8 cellular contexts compared by ENCODE assay signal in the genomic region with DNA sequence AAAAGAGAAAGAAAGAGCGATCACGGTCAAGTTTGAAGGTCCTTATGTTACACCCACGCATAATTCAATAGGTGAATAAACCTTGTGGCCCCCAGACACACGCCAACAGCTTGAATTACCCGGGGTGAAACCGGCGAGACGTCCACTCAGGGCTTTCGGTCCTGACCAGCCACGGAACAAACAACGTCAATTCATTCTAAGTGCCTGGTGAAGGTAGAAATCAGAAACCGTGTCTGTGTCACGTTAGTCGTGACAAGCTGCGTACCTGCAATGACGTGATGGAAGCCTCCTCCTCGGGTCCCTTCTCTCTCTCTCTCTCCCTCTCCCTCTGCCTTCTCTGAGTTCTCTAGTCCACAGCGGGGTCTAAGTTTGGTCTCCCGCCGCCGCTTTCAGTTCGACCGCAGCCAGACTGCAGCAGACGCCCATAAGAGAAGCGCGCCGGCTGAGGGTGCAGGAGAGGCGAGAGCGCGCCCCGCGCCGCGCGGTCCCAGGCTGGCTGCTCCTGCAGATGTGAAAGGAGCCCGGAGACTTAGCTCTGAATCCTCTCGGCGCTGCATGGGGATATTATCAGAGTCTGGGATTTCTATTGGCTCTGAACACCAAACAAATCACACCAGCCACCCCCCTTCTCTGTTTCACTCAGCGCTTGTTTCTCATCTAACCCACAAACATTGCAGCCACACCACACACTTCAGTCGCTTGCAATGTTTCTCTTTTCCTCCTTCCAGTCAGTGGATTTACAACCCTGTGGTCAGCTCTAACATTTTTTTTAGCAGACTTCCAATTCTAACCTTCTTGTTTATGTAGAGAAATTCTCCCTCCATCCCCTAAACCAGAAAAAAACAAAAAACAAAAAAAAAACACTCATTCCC. TPM values are rescaled to one million over a fixed set of nuclear protein-coding genes. Genes with fewer than 3 reads are reported as not detected.
A peak's percentile ranks its signal among the peaks of the same experiment; 100 is the strongest.
DNase-seq lines count a peak whose midpoint lies in the region; ATAC-seq and TF ChIP-seq lines count a peak whose summit lies in the region.

A gene (minus strand): TSS at position 537 of the 872 bp plus-strand sequence. CDS start 118,680 bp downstream, outside the sequence.

- H3K27ac ChIP-seq in cardiac muscle cell (no peak within 1 kb of the TSS), right atrium auricular region (no peak within 1 kb of the TSS)

- H3K4me3 Mint-ChIP-seq in activated T-helper 17 cell treated with anti-CD3 and anti-CD28 coated beads, Interleukin-2, amount 50 U/mL, for 72 hours: peak within 1 kb of the TSS; percentile 99
- peak within 1 kb of the TSS; percentile 95 for H3K4me3 Mint-ChIP-seq in type B pancreatic cell

- H3K4me1 ChIP-seq in cardiac muscle cell (ENCODE audit: low read depth): peaks cover 28% of the 10 kb centered on the region
- no peaks in the 10 kb centered on the region for H3K4me1 ChIP-seq in right atrium auricular region
- H3K4me1 ChIP-seq in neuron (ENCODE audit: insufficient read depth, low read length): peaks cover 16% of the 10 kb centered on the region

- no peaks in the 10 kb centered on the region for H3K27me3 ChIP-seq in cardiac muscle cell
- peaks cover 0 to 3% of the 10 kb centered on the region in 2 donors for H3K27me3 ChIP-seq in right atrium auricular region
- H3K27me3 ChIP-seq in neuron (ENCODE audit: insufficient read depth, low read length): peaks cover 13% of the 10 kb centered on the region

- DNase-seq in cardiac muscle cell (ENCODE audit: low read depth in 1 of 2, low spot score in 1 of 2) (peak; percentile 58 to 86), right atrium auricular region (ENCODE audit: low spot score) (no peak), NCI-H226 (peak; percentile 47), fibroblast of villous mesenchyme (ENCODE audit: low read depth) (peak; percentile 93), type B pancreatic cell (ENCODE audit: extremely low spot score, unreplicated experiment) (peak; percentile 72)

- peak within 1 kb of the TSS; percentile 52 for H2AFZ ChIP-seq in neuron (ENCODE audit: low read depth, low read length)

- H3K36me3 Mint-ChIP-seq in activated T-helper 17 cell treated with anti-CD3 and anti-CD28 coated beads, Interleukin-2, amount 50 U/mL, for 72 hours (ENCODE audit: low read depth): no peaks in the 10 kb centered on the region
- no peaks in the 10 kb centered on the region for H3K36me3 Mint-ChIP-seq in type B pancreatic cell

- no peaks in the 10 kb centered on the region for H3K9me3 Mint-ChIP-seq in activated T-helper 17 cell treated with anti-CD3 and anti-CD28 coated beads, Interleukin-2, amount 50 U/mL, for 72 hours
- no peaks in the 10 kb centered on the region for H3K9me3 Mint-ChIP-seq in type B pancreatic cell

- H3K4me1 Mint-ChIP-seq in activated T-helper 17 cell treated with anti-CD3 and anti-CD28 coated beads, Interleukin-2, amount 50 U/mL, for 72 hours: peaks cover 28% of the 10 kb centered on the region
- peaks cover 17% of the 10 kb centered on the region for H3K4me1 Mint-ChIP-seq in type B pancreatic cell (ENCODE audit: unreplicated experiment)

- H3K27ac Mint-ChIP-seq in activated T-helper 17 cell treated with anti-CD3 and anti-CD28 coated beads, Interleukin-2, amount 50 U/mL, for 72 hours: peak within 1 kb of the TSS; percentile 99
- H3K27ac Mint-ChIP-seq in type B pancreatic cell: peak within 1 kb of the TSS; percentile 22

- H3K4me3 ChIP-seq in cardiac muscle cell (peak within 1 kb of the TSS; percentile 74), right atrium auricular region (peak within 1 kb of the TSS in 1 of 2 donors; percentile 46), fibroblast of villous mesenchyme (ENCODE audit: low read depth, low read length) (peak within 1 kb of the TSS; percentile 65), neuron (ENCODE audit: low read length) (peak within 1 kb of the TSS; percentile 49)

- no peaks in the 10 kb centered on the region for H3K27me3 Mint-ChIP-seq in activated T-helper 17 cell treated with anti-CD3 and anti-CD28 coated beads, Interleukin-2, amount 50 U/mL, for 72 hours
- H3K27me3 Mint-ChIP-seq in type B pancreatic cell: peaks cover 71% of the 10 kb centered on the region

- TF ChIP-seq CTCF in cardiac muscle cell (IDR thresholded peaks at IDR 0.05; ENCODE audit: low read depth, low read length) (no peak), right atrium auricular region (IDR thresholded peaks at IDR 0.05) (no peak), fibroblast of villous mesenchyme (IDR thresholded peaks at IDR 0.05; ENCODE audit: insufficient read depth, low read depth, low read length) (no peak), type B pancreatic cell (conservative IDR thresholded peaks at IDR 0.05) (no peak)

- H3K9me3 ChIP-seq in cardiac muscle cell (ENCODE audit: low read depth): no peaks in the 10 kb centered on the region
- no peaks in the 10 kb centered on the region for H3K9me3 ChIP-seq in right atrium auricular region
- no peaks in the 10 kb centered on the region for H3K9me3 ChIP-seq in neuron (ENCODE audit: low read length)

- ATAC-seq in HG02970 (IDR thresholded peaks at IDR 0.05; ENCODE audit: low FRiP score, unreplicated experiment): peak; percentile 83
- ATAC-seq in activated T-helper 17 cell treated with anti-CD3 and anti-CD28 coated beads, Interleukin-2, amount 50 U/mL, for 72 hours (replicated peaks): peak; percentile 81

- H3K36me3 ChIP-seq in cardiac muscle cell (no peaks in the 10 kb centered on the region), right atrium auricular region (no peaks in the 10 kb centered on the region), neuron (ENCODE audit: insufficient read depth, low read length) (no peaks in the 10 kb centered on the region)

RNA-seq across cellular contexts. Expression of the gene that starts here (rescaled TPM):
- total RNA-seq in cardiac muscle cell (10.5 and 11.6 TPM in 2 replicates), right atrium auricular region (not detected), fibroblast of villous mesenchyme (1.3 and 6.8 TPM in 2 replicates), type B pancreatic cell (ENCODE audit: low replicate concordance) (1.0 and 4.2 TPM in 2 replicates)
- 13.0 and 17.2 TPM in 2 replicates for polyA plus RNA-seq in cardiac muscle cell
- total RNA-seq in activated T-helper 17 cell treated with anti-CD3 and anti-CD28 coated beads, Interleukin-2, amount 50 U/mL, for 72 hours: 1 to 10 TPM; 3.4 to 7.5 TPM
